19 cellular contexts compared by ENCODE assay signal in genomic region chr1:223411309-223411708, GRCh38. TPM values are rescaled to one million over a fixed set of nuclear protein-coding genes. Genes with fewer than 3 reads are reported as not detected.
DNase-seq lines count a peak whose midpoint lies in the region; TF ChIP-seq lines count a peak whose summit lies in the region.
"Had no signal": no experiment of that assay in that cellular context is flagged by ENCODE, and none has a peak within 500 bp of the region (broad histone marks: within the 10 kb centered on the region; RNA-seq: fewer than 3 reads in every experiment).

No MANE protein-coding gene starts in this region.

- no peaks in the 10 kb centered on the region for H3K36me3 ChIP-seq in BJ (ENCODE audit: control insufficient read depth, insufficient read depth, low read length)
- H3K36me3 ChIP-seq: BE2C, breast epithelium had no signal

- H3K4me3 ChIP-seq in BJ (ENCODE audit: low read depth, low read length), result no peak overlapping the region
- H3K4me3 ChIP-seq: breast epithelium had no signal

- no peaks in the 10 kb centered on the region for H3K27me3 ChIP-seq in BJ (ENCODE audit: control insufficient read depth, insufficient read depth, low read length)
- H3K27me3 ChIP-seq: breast epithelium had no signal

- CTCF ChIA-PET in BJ (lab: Yijun Ruan, JAX), result interaction anchor here (2.5 kb wide), 1 partner anchor 278 kb away, joined by 8 read pairs; no protein-coding TSS in a partner anchor

- POLR2A ChIA-PET in BJ (lab: Charles Lee), result no interaction called here

- no peak for TF ChIP-seq CTCF in BJ (IDR thresholded peaks at IDR 0.05; ENCODE audit: insufficient read depth, low read depth, low read length)

- DNase-seq in BJ (ENCODE audit: low read depth) (peak; percentile 44), RPMI7951 (ENCODE audit: low read depth) (peak; percentile 51), fibroblast of gingiva (ENCODE audit: low read depth) (peak; percentile 45), myocyte (ENCODE audit: low read depth) (peak; percentile 16), GOT3 (lab: John Stamatoyannopoulos, UW) (no peak), NCI-H1930 (lab: John Stamatoyannopoulos, UW) (no peak), NCI-H524 treated with DMSO at 0.1 percent for 48 hours (lab: John Stamatoyannopoulos, UW) (no peak), NCI-H82 treated with DMSO at 0.1 percent for 48 hours (lab: John Stamatoyannopoulos, UW; ENCODE audit: unreplicated experiment) (no peak)
- DNase-seq: activated CD4-positive, alpha-beta T cell treated with anti-CD3 and anti-CD28 coated beads for 48 hours; BE2C; COR-L47; dermis blood vessel endothelial cell; midbrain; NCI-H1436 treated with DMSO at 0.1 percent for 48 hours; posterior cingulate gyrus; Right ventricle myocardium superior; stimulated activated CD4-positive, alpha-beta T cell treated with anti-CD3 and anti-CD28 coated beads, Interleukin-2, amount 100 ng/mL, for 24 hours had no signal

RNA-seq across cellular contexts. Expression of gene CCDC185, which starts 18.1 kb away (rescaled TPM):
- polyA plus RNA-seq in BJ (2011; rRNA removed), result not detected in 2 replicates
- polyA minus RNA-seq in BJ (2011; rRNA and poly(A)+ RNA removed), result not detected in 2 replicates
- not detected in 2 replicates for total RNA-seq in RPMI7951 (2014; rRNA removed; shearing (Covaris generic))
- total RNA-seq in myocyte, result not detected in 2 replicates
- not detected for polyA plus RNA-seq in myocyte (2012)
- total RNA-seq: breast epithelium, glomerular endothelial cell, Right ventricle myocardium superior had no signal

RNA-seq across cellular contexts. Expression of gene SUSD4, which starts 47.3 kb away (rescaled TPM):
- polyA plus RNA-seq in BJ (2011; rRNA removed), result 0.16 and 0.32 TPM in 2 replicates
- polyA minus RNA-seq in BJ (2011; rRNA and poly(A)+ RNA removed), result 0.26 and 3.0 TPM in 2 replicates
- 0.29 and 0.48 TPM in 2 replicates for total RNA-seq in RPMI7951 (2014; rRNA removed; shearing (Covaris generic))
- total RNA-seq in myocyte, result 2.0 and 4.1 TPM in 2 replicates
- 2.4 TPM for polyA plus RNA-seq in myocyte (2012)
- total RNA-seq: glomerular endothelial cell had no signal

Comparison
In these comparisons a context has a peak if more than half of its experiments do, and no peak if none do; other contexts are left out.
1. DNase-seq: peak in BJ (single experiment), RPMI7951 (single experiment), fibroblast of gingiva (single experiment) and myocyte (single experiment); none in GOT3 (single experiment), NCI-H1930 (0 of 2), NCI-H524 treated with DMSO at 0.1 percent for 48 hours (single experiment) and NCI-H82 treated with DMSO at 0.1 percent for 48 hours (single experiment).